1 cellular context compared by ENCODE assay signal in the genomic region with DNA sequence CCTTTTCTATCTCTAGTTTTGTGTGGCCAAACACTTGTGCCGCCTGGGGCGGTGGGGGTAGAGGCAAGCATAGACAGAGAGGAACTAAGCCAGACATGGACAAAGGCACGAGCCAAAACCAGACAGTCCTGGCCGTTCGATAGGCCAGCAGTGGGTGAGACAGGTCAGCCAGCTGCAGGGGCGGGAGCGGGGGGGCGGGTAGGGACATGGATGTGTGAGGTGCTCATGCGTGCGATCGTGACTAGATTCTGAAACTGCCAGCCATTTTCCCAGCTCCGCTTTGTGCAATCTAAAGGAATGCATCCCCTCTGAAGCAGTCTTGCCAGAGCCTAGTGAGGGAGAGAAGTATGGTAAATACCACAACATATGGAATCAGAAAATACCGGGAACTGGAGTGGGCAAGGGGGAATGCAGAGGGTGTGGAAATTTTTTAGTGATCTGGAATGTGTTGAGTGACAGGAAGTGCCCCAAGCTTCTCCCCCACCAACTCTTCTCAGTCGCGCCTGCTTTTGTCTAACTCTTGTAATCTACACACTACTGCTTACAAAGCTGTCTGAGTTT.
TF ChIP-seq lines count a peak whose summit lies in the region.

No MANE protein-coding gene starts in this region.

TF ChIP-seq in HepG2, 621 proteins besides CTCF, POLR2A, EP300 and RAD21 (continued from another document and continues in another):
- peak; percentile 44; the same call in 1 of the 2 replicates for TF ChIP-seq BCL6 (CRISPR knock-in tag; IDR thresholded peaks at IDR 0.05)
- no peak for TF ChIP-seq E2F2 (CRISPR knock-in tag; IDR thresholded peaks at IDR 0.05; ENCODE audit: borderline replicate concordance)
- TF ChIP-seq SMARCC2 (IDR thresholded peaks at IDR 0.05) = no peak
- TF ChIP-seq, protein P1, sequence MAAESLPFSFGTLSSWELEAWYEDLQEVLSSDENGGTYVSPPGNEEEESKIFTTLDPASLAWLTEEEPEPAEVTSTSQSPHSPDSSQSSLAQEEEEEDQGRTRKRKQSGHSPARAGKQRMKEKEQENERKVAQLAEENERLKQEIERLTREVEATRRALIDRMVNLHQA (CRISPR knock-in tag; IDR thresholded peaks at IDR 0.05) = no peak
- 0 out of 2 replicates have a peak, but pooled peaks have one; percentile 20 for TF ChIP-seq ZNF317 (CRISPR knock-in tag; IDR thresholded peaks at IDR 0.05)
- TF ChIP-seq ZNF136 (CRISPR knock-in tag; IDR thresholded peaks at IDR 0.05; ENCODE audit: low read depth) = no peak
- TF ChIP-seq RFXAP (CRISPR knock-in tag; IDR thresholded peaks at IDR 0.05; ENCODE audit: borderline replicate concordance) = 0 out of 2 replicates have a peak, but pooled peaks have one; percentile 53
- TF ChIP-seq HDAC1 (CRISPR knock-in tag; IDR thresholded peaks at IDR 0.05) = peak; percentile 62; the same call in 1 of the 2 replicates
- peak; percentile 68 for TF ChIP-seq ASH2L (IDR thresholded peaks at IDR 0.05; ENCODE audit: insufficient read length, low read depth, low read length)
- TF ChIP-seq, protein P2, sequence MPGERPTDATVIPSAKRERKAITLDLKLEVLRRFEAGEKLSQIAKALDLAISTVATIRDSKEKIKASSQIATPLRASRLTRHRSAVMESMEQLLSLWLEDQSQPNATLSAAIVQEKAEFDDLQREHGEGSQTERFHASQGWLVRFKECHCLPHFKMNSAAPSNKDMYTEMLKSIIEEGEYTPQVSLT (CRISPR knock-in tag; IDR thresholded peaks at IDR 0.05; ENCODE audit: borderline replicate concordance, low read depth) = no peak
- TF ChIP-seq TCF7 (IDR thresholded peaks at IDR 0.05; ENCODE audit: low read depth) = 0 out of 2 replicates have a peak, but pooled peaks have one; percentile 4
- no peak for TF ChIP-seq HDAC6 (IDR thresholded peaks at IDR 0.05; ENCODE audit: low read depth, low read length)
- TF ChIP-seq KMT2A (CRISPR knock-in tag; IDR thresholded peaks at IDR 0.05) = peak; percentile 93
- TF ChIP-seq, protein P3, sequence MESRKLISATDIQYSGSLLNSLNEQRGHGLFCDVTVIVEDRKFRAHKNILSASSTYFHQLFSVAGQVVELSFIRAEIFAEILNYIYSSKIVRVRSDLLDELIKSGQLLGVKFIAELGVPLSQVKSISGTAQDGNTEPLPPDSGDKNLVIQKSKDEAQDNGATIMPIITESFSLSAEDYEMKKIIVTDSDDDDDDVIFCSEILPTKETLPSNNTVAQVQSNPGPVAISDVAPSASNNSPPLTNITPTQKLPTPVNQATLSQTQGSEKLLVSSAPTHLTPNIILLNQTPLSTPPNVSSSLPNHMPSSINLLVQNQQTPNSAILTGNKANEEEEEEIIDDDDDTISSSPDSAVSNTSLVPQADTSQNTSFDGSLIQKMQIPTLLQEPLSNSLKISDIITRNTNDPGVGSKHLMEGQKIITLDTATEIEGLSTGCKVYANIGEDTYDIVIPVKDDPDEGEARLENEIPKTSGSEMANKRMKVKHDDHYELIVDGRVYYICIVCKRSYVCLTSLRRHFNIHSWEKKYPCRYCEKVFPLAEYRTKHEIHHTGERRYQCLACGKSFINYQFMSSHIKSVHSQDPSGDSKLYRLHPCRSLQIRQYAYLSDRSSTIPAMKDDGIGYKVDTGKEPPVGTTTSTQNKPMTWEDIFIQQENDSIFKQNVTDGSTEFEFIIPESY (CRISPR knock-in tag; IDR thresholded peaks at IDR 0.05) = 0 out of 2 replicates have a peak, but pooled peaks have one; percentile 13
- no peak for TF ChIP-seq ZNF333 (CRISPR knock-in tag; IDR thresholded peaks at IDR 0.05; ENCODE audit: borderline replicate concordance)
- TF ChIP-seq ZNF121 (CRISPR knock-in tag; IDR thresholded peaks at IDR 0.05) = no peak
- 0 out of 2 replicates have a peak, but pooled peaks have one; percentile 70 for TF ChIP-seq BRCA1 (CRISPR knock-in tag; IDR thresholded peaks at IDR 0.05)
- no peak for TF ChIP-seq ZNF674 (CRISPR knock-in tag; IDR thresholded peaks at IDR 0.05; ENCODE audit: low read depth)
- TF ChIP-seq HNF4A (CRISPR knock-in tag; IDR thresholded peaks at IDR 0.05) = no peak
- no peak for TF ChIP-seq DMTF1 (CRISPR knock-in tag; IDR thresholded peaks at IDR 0.05)
- TF ChIP-seq, protein P4, sequence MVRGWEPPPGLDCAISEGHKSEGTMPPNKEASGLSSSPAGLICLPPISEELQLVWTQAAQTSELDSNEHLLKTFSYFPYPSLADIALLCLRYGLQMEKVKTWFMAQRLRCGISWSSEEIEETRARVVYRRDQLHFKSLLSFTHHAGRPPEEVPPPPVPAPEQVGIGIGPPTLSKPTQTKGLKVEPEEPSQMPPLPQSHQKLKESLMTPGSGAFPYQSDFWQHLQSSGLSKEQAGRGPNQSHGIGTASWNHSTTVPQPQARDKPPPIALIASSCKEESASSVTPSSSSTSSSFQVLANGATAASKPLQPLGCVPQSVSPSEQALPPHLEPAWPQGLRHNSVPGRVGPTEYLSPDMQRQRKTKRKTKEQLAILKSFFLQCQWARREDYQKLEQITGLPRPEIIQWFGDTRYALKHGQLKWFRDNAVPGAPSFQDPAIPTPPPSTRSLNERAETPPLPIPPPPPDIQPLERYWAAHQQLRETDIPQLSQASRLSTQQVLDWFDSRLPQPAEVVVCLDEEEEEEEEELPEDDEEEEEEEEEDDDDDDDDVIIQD (CRISPR knock-in tag; IDR thresholded peaks at IDR 0.05; ENCODE audit: low read depth) = peak; percentile 62; the same call in 1 of the 2 replicates
- no peak for TF ChIP-seq MIER3 (CRISPR knock-in tag; IDR thresholded peaks at IDR 0.05; ENCODE audit: borderline replicate concordance)
- no peak for TF ChIP-seq PLSCR1 (CRISPR knock-in tag; IDR thresholded peaks at IDR 0.05; ENCODE audit: borderline replicate concordance)
- 0 out of 2 replicates have a peak, but pooled peaks have one; percentile 28 for TF ChIP-seq KLF12 (CRISPR knock-in tag; IDR thresholded peaks at IDR 0.05; ENCODE audit: borderline replicate concordance)
- TF ChIP-seq ZNF160 (CRISPR knock-in tag; IDR thresholded peaks at IDR 0.05) = no peak
- TF ChIP-seq, protein P5, sequence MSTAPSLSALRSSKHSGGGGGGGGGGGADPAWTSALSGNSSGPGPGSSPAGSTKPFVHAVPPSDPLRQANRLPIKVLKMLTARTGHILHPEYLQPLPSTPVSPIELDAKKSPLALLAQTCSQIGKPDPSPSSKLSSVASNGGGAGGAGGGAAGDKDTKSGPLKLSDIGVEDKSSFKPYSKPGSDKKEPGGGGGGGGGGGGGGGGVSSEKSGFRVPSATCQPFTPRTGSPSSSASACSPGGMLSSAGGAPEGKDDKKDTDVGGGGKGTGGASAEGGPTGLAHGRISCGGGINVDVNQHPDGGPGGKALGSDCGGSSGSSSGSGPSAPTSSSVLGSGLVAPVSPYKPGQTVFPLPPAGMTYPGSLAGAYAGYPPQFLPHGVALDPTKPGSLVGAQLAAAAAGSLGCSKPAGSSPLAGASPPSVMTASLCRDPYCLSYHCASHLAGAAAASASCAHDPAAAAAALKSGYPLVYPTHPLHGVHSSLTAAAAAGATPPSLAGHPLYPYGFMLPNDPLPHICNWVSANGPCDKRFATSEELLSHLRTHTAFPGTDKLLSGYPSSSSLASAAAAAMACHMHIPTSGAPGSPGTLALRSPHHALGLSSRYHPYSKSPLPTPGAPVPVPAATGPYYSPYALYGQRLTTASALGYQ (CRISPR knock-in tag; IDR thresholded peaks at IDR 0.05) = peak; percentile 75
- TF ChIP-seq FOXO1 (CRISPR knock-in tag; IDR thresholded peaks at IDR 0.05) = 0 out of 2 replicates have a peak, but pooled peaks have one; percentile 41
- TF ChIP-seq KLF11 (CRISPR knock-in tag; IDR thresholded peaks at IDR 0.05) = no peak
- TF ChIP-seq ZNF414 (CRISPR knock-in tag; IDR thresholded peaks at IDR 0.05) = no peak
- TF ChIP-seq POLR2AphosphoS5 (IDR thresholded peaks at IDR 0.05; ENCODE audit: low read depth, low read length) = peak; percentile 71
- TF ChIP-seq ARNT (IDR thresholded peaks at IDR 0.05) = no peak
- TF ChIP-seq ZMYM4 (CRISPR knock-in tag; IDR thresholded peaks at IDR 0.05) = peak; percentile 80
- TF ChIP-seq ZBTB7B (CRISPR knock-in tag; IDR thresholded peaks at IDR 0.05) = no peak
- no peak for TF ChIP-seq SRF (IDR thresholded peaks at IDR 0.05; ENCODE audit: low read depth, low read length)
- peak; percentile 66; the same call in 1 of the 2 replicates for TF ChIP-seq ZFP90 (CRISPR knock-in tag; IDR thresholded peaks at IDR 0.05; ENCODE audit: borderline replicate concordance)
- no peak for TF ChIP-seq KLF16 (CRISPR knock-in tag; IDR thresholded peaks at IDR 0.05)
- TF ChIP-seq ZNF280D (CRISPR knock-in tag; IDR thresholded peaks at IDR 0.05) = no peak
- TF ChIP-seq PPARG (CRISPR knock-in tag; conservative IDR thresholded peaks at IDR 0.05) = no peak
- TF ChIP-seq, protein P6, sequence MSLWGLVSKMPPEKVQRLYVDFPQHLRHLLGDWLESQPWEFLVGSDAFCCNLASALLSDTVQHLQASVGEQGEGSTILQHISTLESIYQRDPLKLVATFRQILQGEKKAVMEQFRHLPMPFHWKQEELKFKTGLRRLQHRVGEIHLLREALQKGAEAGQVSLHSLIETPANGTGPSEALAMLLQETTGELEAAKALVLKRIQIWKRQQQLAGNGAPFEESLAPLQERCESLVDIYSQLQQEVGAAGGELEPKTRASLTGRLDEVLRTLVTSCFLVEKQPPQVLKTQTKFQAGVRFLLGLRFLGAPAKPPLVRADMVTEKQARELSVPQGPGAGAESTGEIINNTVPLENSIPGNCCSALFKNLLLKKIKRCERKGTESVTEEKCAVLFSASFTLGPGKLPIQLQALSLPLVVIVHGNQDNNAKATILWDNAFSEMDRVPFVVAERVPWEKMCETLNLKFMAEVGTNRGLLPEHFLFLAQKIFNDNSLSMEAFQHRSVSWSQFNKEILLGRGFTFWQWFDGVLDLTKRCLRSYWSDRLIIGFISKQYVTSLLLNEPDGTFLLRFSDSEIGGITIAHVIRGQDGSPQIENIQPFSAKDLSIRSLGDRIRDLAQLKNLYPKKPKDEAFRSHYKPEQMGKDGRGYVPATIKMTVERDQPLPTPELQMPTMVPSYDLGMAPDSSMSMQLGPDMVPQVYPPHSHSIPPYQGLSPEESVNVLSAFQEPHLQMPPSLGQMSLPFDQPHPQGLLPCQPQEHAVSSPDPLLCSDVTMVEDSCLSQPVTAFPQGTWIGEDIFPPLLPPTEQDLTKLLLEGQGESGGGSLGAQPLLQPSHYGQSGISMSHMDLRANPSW (CRISPR knock-in tag; IDR thresholded peaks at IDR 0.05; ENCODE audit: borderline replicate concordance) = no peak
- TF ChIP-seq ZNF878 (CRISPR knock-in tag; IDR thresholded peaks at IDR 0.05) = no peak
- peak; percentile 77 for TF ChIP-seq TEAD3 (CRISPR knock-in tag; optimal IDR thresholded peaks at IDR 0.05; ENCODE audit: borderline replicate concordance)
- TF ChIP-seq, protein P7, sequence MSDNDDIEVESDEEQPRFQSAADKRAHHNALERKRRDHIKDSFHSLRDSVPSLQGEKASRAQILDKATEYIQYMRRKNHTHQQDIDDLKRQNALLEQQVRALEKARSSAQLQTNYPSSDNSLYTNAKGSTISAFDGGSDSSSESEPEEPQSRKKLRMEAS (IDR thresholded peaks at IDR 0.05) = peak; percentile 75
- no peak; the same call in 1 of the 2 replicates for TF ChIP-seq BORCS8-MEF2B (CRISPR knock-in tag; IDR thresholded peaks at IDR 0.05)
- TF ChIP-seq CBFB (CRISPR knock-in tag; IDR thresholded peaks at IDR 0.05) = no peak
